1 cellular context compared by ENCODE assay signal in the genomic region with DNA sequence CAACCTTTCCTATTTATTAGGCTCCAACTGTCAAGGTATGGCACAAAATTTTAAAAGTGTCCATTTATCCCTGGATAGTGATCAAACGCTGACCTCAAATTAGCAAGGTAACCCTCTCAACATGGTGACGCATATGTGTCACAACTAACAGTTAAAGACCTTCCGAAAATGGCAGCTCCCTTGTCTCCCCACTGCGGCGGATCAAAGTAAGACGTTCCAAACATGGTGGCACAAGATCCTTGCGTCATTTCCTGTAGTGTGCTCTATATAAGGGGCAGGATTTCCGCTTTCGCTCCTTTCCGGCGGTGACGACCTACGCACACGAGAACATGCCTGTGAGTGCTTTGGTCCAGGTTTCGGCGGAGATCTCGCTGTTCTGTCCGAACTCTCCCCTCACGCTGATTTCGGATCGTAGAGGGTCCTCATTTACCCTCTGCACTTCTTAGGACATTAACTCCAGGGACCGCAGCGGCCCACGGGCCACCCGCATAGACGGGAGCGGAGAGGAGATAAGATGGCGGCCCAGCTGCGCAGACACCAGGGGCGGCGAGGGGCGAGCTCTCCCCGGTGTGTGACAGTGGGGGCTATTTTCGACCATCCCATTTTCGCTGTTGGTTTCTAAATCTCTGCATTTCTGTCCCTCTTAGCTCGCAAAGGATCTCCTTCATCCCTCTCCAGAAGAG.
A peak's percentile ranks its signal among the peaks of the same experiment; 100 is the strongest.
TF ChIP-seq lines count a peak whose summit lies in the region.

A gene (plus strand): TSS at position 295 of the 683 bp plus-strand sequence. CDS start 35 bp downstream, at position 330.

TF ChIP-seq in HEK293, 187 proteins besides CTCF, POLR2A, EP300 and RAD21 (continued from another document and continues in another):
- TF ChIP-seq ZNF561 (tag by site-specific recombination; IDR thresholded peaks at IDR 0.05; ENCODE audit: borderline replicate concordance), result peak; percentile 72; the same call in 1 of the 2 replicates
- TF ChIP-seq ZNF341 (tag by site-specific recombination; IDR thresholded peaks at IDR 0.05; ENCODE audit: low read depth), result peak; percentile 85
- TF ChIP-seq, protein P1, sequence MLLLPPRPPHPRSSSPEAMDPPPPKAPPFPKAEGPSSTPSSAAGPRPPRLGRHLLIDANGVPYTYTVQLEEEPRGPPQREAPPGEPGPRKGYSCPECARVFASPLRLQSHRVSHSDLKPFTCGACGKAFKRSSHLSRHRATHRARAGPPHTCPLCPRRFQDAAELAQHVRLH (tag by site-specific recombination; IDR thresholded peaks at IDR 0.05), result peak; percentile 50
- TF ChIP-seq ZNF629 (tag by site-specific recombination; IDR thresholded peaks at IDR 0.05), result peak; percentile 97
- peak; percentile 44; the same call in 1 of the 2 replicates for TF ChIP-seq ZNF24 (tag by site-specific recombination; IDR thresholded peaks at IDR 0.05)
- TF ChIP-seq ZNF114 (tag by site-specific recombination; IDR thresholded peaks at IDR 0.05), result no peak
- TF ChIP-seq ZNF354C (tag by site-specific recombination; IDR thresholded peaks at IDR 0.05; ENCODE audit: borderline replicate concordance, low read depth), result no peak
- TF ChIP-seq, protein P2, sequence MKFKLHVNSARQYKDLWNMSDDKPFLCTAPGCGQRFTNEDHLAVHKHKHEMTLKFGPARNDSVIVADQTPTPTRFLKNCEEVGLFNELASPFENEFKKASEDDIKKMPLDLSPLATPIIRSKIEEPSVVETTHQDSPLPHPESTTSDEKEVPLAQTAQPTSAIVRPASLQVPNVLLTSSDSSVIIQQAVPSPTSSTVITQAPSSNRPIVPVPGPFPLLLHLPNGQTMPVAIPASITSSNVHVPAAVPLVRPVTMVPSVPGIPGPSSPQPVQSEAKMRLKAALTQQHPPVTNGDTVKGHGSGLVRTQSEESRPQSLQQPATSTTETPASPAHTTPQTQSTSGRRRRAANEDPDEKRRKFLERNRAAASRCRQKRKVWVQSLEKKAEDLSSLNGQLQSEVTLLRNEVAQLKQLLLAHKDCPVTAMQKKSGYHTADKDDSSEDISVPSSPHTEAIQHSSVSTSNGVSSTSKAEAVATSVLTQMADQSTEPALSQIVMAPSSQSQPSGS (tag by site-specific recombination; IDR thresholded peaks at IDR 0.05; ENCODE audit: low read depth), result peak; percentile 85
- peak; percentile 85 for TF ChIP-seq ZNF335 (tag by site-specific recombination; conservative IDR thresholded peaks at IDR 0.05)
- peak; percentile 94 for TF ChIP-seq ZNF501 (tag by site-specific recombination; IDR thresholded peaks at IDR 0.05)
- peak; percentile 91 for TF ChIP-seq ZBTB21 (tag by site-specific recombination; IDR thresholded peaks at IDR 0.05)
- TF ChIP-seq ZFP69B (tag by site-specific recombination; IDR thresholded peaks at IDR 0.05), result peak; percentile 9; the same call in 1 of the 2 replicates
- TF ChIP-seq, protein P3, sequence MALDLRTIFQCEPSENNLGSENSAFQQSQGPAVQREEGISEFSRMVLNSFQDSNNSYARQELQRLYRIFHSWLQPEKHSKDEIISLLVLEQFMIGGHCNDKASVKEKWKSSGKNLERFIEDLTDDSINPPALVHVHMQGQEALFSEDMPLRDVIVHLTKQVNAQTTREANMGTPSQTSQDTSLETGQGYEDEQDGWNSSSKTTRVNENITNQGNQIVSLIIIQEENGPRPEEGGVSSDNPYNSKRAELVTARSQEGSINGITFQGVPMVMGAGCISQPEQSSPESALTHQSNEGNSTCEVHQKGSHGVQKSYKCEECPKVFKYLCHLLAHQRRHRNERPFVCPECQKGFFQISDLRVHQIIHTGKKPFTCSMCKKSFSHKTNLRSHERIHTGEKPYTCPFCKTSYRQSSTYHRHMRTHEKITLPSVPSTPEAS (tag by site-specific recombination; IDR thresholded peaks at IDR 0.05), result no peak; the same call in 1 of the 2 replicates
- peak; percentile 24; the same call in 1 of the 2 replicates for TF ChIP-seq ZBTB20 (tag by site-specific recombination; IDR thresholded peaks at IDR 0.05)
- TF ChIP-seq, protein P4, sequence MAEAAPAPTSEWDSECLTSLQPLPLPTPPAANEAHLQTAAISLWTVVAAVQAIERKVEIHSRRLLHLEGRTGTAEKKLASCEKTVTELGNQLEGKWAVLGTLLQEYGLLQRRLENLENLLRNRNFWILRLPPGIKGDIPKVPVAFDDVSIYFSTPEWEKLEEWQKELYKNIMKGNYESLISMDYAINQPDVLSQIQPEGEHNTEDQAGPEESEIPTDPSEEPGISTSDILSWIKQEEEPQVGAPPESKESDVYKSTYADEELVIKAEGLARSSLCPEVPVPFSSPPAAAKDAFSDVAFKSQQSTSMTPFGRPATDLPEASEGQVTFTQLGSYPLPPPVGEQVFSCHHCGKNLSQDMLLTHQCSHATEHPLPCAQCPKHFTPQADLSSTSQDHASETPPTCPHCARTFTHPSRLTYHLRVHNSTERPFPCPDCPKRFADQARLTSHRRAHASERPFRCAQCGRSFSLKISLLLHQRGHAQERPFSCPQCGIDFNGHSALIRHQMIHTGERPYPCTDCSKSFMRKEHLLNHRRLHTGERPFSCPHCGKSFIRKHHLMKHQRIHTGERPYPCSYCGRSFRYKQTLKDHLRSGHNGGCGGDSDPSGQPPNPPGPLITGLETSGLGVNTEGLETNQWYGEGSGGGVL (tag by site-specific recombination; IDR thresholded peaks at IDR 0.05), result no peak
- peak; percentile 90; the same call in 1 of the 2 replicates for TF ChIP-seq ZNF76 (tag by site-specific recombination; IDR thresholded peaks at IDR 0.05; ENCODE audit: borderline replicate concordance, low read depth)
- TF ChIP-seq ZNF140 (tag by site-specific recombination; IDR thresholded peaks at IDR 0.05), result no peak
- TF ChIP-seq, protein P5, sequence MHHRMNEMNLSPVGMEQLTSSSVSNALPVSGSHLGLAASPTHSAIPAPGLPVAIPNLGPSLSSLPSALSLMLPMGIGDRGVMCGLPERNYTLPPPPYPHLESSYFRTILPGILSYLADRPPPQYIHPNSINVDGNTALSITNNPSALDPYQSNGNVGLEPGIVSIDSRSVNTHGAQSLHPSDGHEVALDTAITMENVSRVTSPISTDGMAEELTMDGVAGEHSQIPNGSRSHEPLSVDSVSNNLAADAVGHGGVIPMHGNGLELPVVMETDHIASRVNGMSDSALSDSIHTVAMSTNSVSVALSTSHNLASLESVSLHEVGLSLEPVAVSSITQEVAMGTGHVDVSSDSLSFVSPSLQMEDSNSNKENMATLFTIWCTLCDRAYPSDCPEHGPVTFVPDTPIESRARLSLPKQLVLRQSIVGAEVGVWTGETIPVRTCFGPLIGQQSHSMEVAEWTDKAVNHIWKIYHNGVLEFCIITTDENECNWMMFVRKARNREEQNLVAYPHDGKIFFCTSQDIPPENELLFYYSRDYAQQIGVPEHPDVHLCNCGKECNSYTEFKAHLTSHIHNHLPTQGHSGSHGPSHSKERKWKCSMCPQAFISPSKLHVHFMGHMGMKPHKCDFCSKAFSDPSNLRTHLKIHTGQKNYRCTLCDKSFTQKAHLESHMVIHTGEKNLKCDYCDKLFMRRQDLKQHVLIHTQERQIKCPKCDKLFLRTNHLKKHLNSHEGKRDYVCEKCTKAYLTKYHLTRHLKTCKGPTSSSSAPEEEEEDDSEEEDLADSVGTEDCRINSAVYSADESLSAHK (tag by site-specific recombination; IDR thresholded peaks at IDR 0.05), result 0 out of 2 replicates have a peak, but pooled peaks have one; percentile 16
- TF ChIP-seq ZNF585B (tag by site-specific recombination; IDR thresholded peaks at IDR 0.05), result no peak
- peak; percentile 78 for TF ChIP-seq ZEB2 (tag by site-specific recombination; IDR thresholded peaks at IDR 0.05)
- TF ChIP-seq, protein P6, sequence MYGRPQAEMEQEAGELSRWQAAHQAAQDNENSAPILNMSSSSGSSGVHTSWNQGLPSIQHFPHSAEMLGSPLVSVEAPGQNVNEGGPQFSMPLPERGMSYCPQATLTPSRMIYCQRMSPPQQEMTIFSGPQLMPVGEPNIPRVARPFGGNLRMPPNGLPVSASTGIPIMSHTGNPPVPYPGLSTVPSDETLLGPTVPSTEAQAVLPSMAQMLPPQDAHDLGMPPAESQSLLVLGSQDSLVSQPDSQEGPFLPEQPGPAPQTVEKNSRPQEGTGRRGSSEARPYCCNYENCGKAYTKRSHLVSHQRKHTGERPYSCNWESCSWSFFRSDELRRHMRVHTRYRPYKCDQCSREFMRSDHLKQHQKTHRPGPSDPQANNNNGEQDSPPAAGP (tag by site-specific recombination; IDR thresholded peaks at IDR 0.05), result peak; percentile 83; the same call in 1 of the 2 replicates
- peak; percentile 78 for TF ChIP-seq SP2 (tag by site-specific recombination; IDR thresholded peaks at IDR 0.05)
- peak; percentile 74; the same call in 1 of the 2 replicates for TF ChIP-seq ZFP37 (tag by site-specific recombination; IDR thresholded peaks at IDR 0.05)
- TF ChIP-seq, protein P7, sequence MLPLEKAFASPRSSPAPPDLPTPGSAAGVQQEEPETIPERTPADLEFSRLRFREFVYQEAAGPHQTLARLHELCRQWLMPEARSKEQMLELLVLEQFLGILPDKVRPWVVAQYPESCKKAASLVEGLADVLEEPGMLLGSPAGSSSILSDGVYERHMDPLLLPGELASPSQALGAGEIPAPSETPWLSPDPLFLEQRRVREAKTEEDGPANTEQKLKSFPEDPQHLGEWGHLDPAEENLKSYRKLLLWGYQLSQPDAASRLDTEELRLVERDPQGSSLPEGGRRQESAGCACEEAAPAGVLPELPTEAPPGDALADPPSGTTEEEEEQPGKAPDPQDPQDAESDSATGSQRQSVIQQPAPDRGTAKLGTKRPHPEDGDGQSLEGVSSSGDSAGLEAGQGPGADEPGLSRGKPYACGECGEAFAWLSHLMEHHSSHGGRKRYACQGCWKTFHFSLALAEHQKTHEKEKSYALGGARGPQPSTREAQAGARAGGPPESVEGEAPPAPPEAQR (tag by site-specific recombination; IDR thresholded peaks at IDR 0.05), result 0 out of 2 replicates have a peak, but pooled peaks have one; percentile 29
- no peak for TF ChIP-seq ZNF155 (tag by site-specific recombination; IDR thresholded peaks at IDR 0.05)
- TF ChIP-seq ZSCAN30 (tag by site-specific recombination; IDR thresholded peaks at IDR 0.05), result peak; percentile 72; the same call in 1 of the 2 replicates
- TF ChIP-seq ZXDB (tag by site-specific recombination; IDR thresholded peaks at IDR 0.05), result peak; percentile 94
- peak; percentile 51; the same call in 1 of the 2 replicates for TF ChIP-seq ZNF10 (tag by site-specific recombination; IDR thresholded peaks at IDR 0.05)
- TF ChIP-seq YY2 (tag by site-specific recombination; IDR thresholded peaks at IDR 0.05), result peak; percentile 98
- no peak for TF ChIP-seq ZNF626 (tag by site-specific recombination; IDR thresholded peaks at IDR 0.05)
- peak; percentile 83 for TF ChIP-seq ZBTB17 (tag by site-specific recombination; IDR thresholded peaks at IDR 0.05)
- TF ChIP-seq, protein P8, sequence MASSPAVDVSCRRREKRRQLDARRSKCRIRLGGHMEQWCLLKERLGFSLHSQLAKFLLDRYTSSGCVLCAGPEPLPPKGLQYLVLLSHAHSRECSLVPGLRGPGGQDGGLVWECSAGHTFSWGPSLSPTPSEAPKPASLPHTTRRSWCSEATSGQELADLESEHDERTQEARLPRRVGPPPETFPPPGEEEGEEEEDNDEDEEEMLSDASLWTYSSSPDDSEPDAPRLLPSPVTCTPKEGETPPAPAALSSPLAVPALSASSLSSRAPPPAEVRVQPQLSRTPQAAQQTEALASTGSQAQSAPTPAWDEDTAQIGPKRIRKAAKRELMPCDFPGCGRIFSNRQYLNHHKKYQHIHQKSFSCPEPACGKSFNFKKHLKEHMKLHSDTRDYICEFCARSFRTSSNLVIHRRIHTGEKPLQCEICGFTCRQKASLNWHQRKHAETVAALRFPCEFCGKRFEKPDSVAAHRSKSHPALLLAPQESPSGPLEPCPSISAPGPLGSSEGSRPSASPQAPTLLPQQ (tag by site-specific recombination; IDR thresholded peaks at IDR 0.05), result peak; percentile 74
- TF ChIP-seq SP7 (tag by site-specific recombination; IDR thresholded peaks at IDR 0.05), result peak; percentile 84
- TF ChIP-seq ZNF394 (tag by site-specific recombination; IDR thresholded peaks at IDR 0.05; ENCODE audit: borderline replicate concordance), result peak; percentile 79; the same call in 1 of the 2 replicates
- TF ChIP-seq GLIS2 (tag by site-specific recombination; IDR thresholded peaks at IDR 0.05), result 0 out of 2 replicates have a peak, but pooled peaks have one; percentile 9
- no peak for TF ChIP-seq ZSCAN16 (tag by site-specific recombination; IDR thresholded peaks at IDR 0.05)
- peak; percentile 61 for TF ChIP-seq KLF8 (tag by site-specific recombination; IDR thresholded peaks at IDR 0.05)
- peak; percentile 39; the same call in 1 of the 2 replicates for TF ChIP-seq ZNF121 (tag by site-specific recombination; IDR thresholded peaks at IDR 0.05)
- TF ChIP-seq, protein P9, sequence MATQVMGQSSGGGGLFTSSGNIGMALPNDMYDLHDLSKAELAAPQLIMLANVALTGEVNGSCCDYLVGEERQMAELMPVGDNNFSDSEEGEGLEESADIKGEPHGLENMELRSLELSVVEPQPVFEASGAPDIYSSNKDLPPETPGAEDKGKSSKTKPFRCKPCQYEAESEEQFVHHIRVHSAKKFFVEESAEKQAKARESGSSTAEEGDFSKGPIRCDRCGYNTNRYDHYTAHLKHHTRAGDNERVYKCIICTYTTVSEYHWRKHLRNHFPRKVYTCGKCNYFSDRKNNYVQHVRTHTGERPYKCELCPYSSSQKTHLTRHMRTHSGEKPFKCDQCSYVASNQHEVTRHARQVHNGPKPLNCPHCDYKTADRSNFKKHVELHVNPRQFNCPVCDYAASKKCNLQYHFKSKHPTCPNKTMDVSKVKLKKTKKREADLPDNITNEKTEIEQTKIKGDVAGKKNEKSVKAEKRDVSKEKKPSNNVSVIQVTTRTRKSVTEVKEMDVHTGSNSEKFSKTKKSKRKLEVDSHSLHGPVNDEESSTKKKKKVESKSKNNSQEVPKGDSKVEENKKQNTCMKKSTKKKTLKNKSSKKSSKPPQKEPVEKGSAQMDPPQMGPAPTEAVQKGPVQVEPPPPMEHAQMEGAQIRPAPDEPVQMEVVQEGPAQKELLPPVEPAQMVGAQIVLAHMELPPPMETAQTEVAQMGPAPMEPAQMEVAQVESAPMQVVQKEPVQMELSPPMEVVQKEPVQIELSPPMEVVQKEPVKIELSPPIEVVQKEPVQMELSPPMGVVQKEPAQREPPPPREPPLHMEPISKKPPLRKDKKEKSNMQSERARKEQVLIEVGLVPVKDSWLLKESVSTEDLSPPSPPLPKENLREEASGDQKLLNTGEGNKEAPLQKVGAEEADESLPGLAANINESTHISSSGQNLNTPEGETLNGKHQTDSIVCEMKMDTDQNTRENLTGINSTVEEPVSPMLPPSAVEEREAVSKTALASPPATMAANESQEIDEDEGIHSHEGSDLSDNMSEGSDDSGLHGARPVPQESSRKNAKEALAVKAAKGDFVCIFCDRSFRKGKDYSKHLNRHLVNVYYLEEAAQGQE (tag by site-specific recombination; IDR thresholded peaks at IDR 0.05), result peak; percentile 73
- TF ChIP-seq ZNF2 (tag by site-specific recombination; IDR thresholded peaks at IDR 0.05), result peak; percentile 95
- TF ChIP-seq ZBTB8A (tag by site-specific recombination; IDR thresholded peaks at IDR 0.05), result peak; percentile 57
- TF ChIP-seq KLF1 (tag by site-specific recombination; IDR thresholded peaks at IDR 0.05), result no peak
- no peak for TF ChIP-seq ZNF16 (tag by site-specific recombination; IDR thresholded peaks at IDR 0.05; ENCODE audit: low read depth)
- peak; percentile 72 for TF ChIP-seq SP3 (tag by site-specific recombination; IDR thresholded peaks at IDR 0.05)
- peak; percentile 51; the same call in 1 of the 2 replicates for TF ChIP-seq ZNF610 (tag by site-specific recombination; IDR thresholded peaks at IDR 0.05; ENCODE audit: borderline replicate concordance)
- no peak for TF ChIP-seq ZNF292 (tag by site-specific recombination; IDR thresholded peaks at IDR 0.05; ENCODE audit: borderline replicate concordance, low read depth)
- peak; percentile 81 for TF ChIP-seq ZFHX2 (tag by site-specific recombination; conservative IDR thresholded peaks at IDR 0.05)
- peak; percentile 69 for TF ChIP-seq EGR2 (tag by site-specific recombination; IDR thresholded peaks at IDR 0.05; ENCODE audit: low read depth)
- no peak for TF ChIP-seq ZNF433 (tag by site-specific recombination; IDR thresholded peaks at IDR 0.05; ENCODE audit: low read depth)
